In genomic region chr14:75427482-75428229, GRCh38 we compare ENCODE assay signal across 8 cellular contexts. TPM values are rescaled to one million over a fixed set of nuclear protein-coding genes. Genes with fewer than 3 reads are reported as not detected.
DNase-seq lines count a peak whose midpoint lies in the region; ATAC-seq and TF ChIP-seq lines count a peak whose summit lies in the region.

Gene JDP2, plus strand, starts transcription at chr14:75428022. Its CDS starts 9,899 bp downstream, at chr14:75437921.

- peak within 1 kb of the TSS; percentile 92 for H3K27ac ChIP-seq in lower lobe of right lung

- no peaks in the 10 kb centered on the region for H3K9me3 ChIP-seq in lower lobe of right lung

- peaks cover 11% of the 10 kb centered on the region for H3K36me3 ChIP-seq in lower lobe of right lung

- peak within 1 kb of the TSS; percentile 67 for H3K4me3 Mint-ChIP-seq in activated CD8-positive, alpha-beta T cell treated with anti-CD3 and anti-CD28 coated beads, Interleukin-2, amount 10 ng/mL, durations not matched to agents 7 days and 5 days

- DNase-seq in GM10266 (ENCODE audit: extremely low spot score) = peak; percentile 72
- DNase-seq in HFF-Myc (ENCODE audit: extremely low read depth, low read depth) = no peak
- peak; percentile 52 for DNase-seq in NCI-H2196 (lab: John Stamatoyannopoulos, UW; ENCODE audit: unreplicated experiment)
- DNase-seq in activated CD8-positive, alpha-beta T cell treated with anti-CD3 and anti-CD28 coated beads, Interleukin-2, amount 10 ng/mL, durations not matched to agents 7 days and 5 days = peak; percentile 58
- peak; percentile 6 for DNase-seq in effector CD8-positive, alpha-beta T cell (lab: John Stamatoyannopoulos, UW)
- DNase-seq in lower lobe of right lung = peak; percentile 97
- peak; percentile 31 to 34 for DNase-seq in stimulated activated CD4-positive, alpha-beta T cell treated with anti-CD3 and anti-CD28 coated beads, Interleukin-4, amount 100 ng/mL, for 4 hours

- ATAC-seq in activated CD8-positive, alpha-beta T cell treated with anti-CD3 and anti-CD28 coated beads, Interleukin-2, amount 10 ng/mL, durations not matched to agents 7 days and 5 days = peak; percentile 72
- ATAC-seq in lower lobe of right lung = peak; percentile 94 to 96
- no peak for ATAC-seq in GM19328 (IDR thresholded peaks at IDR 0.05; ENCODE audit: unreplicated experiment)

- H3K4me1 Mint-ChIP-seq in activated CD8-positive, alpha-beta T cell treated with anti-CD3 and anti-CD28 coated beads, Interleukin-2, amount 10 ng/mL, durations not matched to agents 7 days and 5 days (ENCODE audit: low read depth) = peaks cover 17% of the 10 kb centered on the region

- POLR2A ChIA-PET in activated CD8-positive, alpha-beta T cell treated with anti-CD3 and anti-CD28 coated beads, Interleukin-2, amount 10 ng/mL, durations not matched to agents 7 days and 5 days (lab: Charles Lee) = no interaction called here

- H3K27me3 ChIP-seq in lower lobe of right lung (ENCODE audit: low read depth) = no peaks in the 10 kb centered on the region

- H3K4me1 ChIP-seq in lower lobe of right lung = peaks cover 46% of the 10 kb centered on the region

- H3K36me3 Mint-ChIP-seq in activated CD8-positive, alpha-beta T cell treated with anti-CD3 and anti-CD28 coated beads, Interleukin-2, amount 10 ng/mL, durations not matched to agents 7 days and 5 days (ENCODE audit: low read depth) = peaks cover 5% of the 10 kb centered on the region

- no peak within 1 kb of the TSS for H3K27ac Mint-ChIP-seq in activated CD8-positive, alpha-beta T cell treated with anti-CD3 and anti-CD28 coated beads, Interleukin-2, amount 10 ng/mL, durations not matched to agents 7 days and 5 days

- no peak for TF ChIP-seq CTCF in GM10266 (IDR thresholded peaks at IDR 0.05; ENCODE audit: control insufficient read depth, insufficient read depth, low read depth, missing control alignments)
- TF ChIP-seq CTCF in HFF-Myc (IDR thresholded peaks at IDR 0.05; ENCODE audit: low read depth, low read length, missing control alignments) = no peak
- peak; percentile 5 for TF ChIP-seq CTCF in lower lobe of right lung (IDR thresholded peaks at IDR 0.05)

- peaks cover 36% of the 10 kb centered on the region for H3K27me3 Mint-ChIP-seq in activated CD8-positive, alpha-beta T cell treated with anti-CD3 and anti-CD28 coated beads, Interleukin-2, amount 10 ng/mL, durations not matched to agents 7 days and 5 days (ENCODE audit: low read depth)

- intact Hi-C loops in lower lobe of right lung (cut with DNase I) = no loop called here

- CTCF ChIA-PET in activated CD8-positive, alpha-beta T cell treated with anti-CD3 and anti-CD28 coated beads, Interleukin-2, amount 10 ng/mL, durations not matched to agents 7 days and 5 days (lab: Charles Lee) = interaction anchor here (0.8 kb wide), 1 partner anchor 119 kb away, joined by 3 read pairs; no protein-coding TSS in a partner anchor

- peak within 1 kb of the TSS; percentile 60 for H3K4me3 ChIP-seq in HFF-Myc (replicated peaks; ENCODE audit: low read depth, low read length)
- peak within 1 kb of the TSS; percentile 69 for H3K4me3 ChIP-seq in lower lobe of right lung

- no peaks in the 10 kb centered on the region for H3K9me3 Mint-ChIP-seq in activated CD8-positive, alpha-beta T cell treated with anti-CD3 and anti-CD28 coated beads, Interleukin-2, amount 10 ng/mL, durations not matched to agents 7 days and 5 days (ENCODE audit: insufficient read depth)

RNA-seq across cellular contexts. Expression of gene JDP2, which starts in this region (rescaled TPM):
- 1 to 10 TPM in 1 of 2 experiments, under 1 TPM in 1; 0.71 to 1.4 TPM for total RNA-seq in activated CD8-positive, alpha-beta T cell treated with anti-CD3 and anti-CD28 coated beads, Interleukin-2, amount 10 ng/mL, durations not matched to agents 7 days and 5 days
- 59.2 TPM for total RNA-seq in lower lobe of right lung

Comparison
In these comparisons a context has a peak if more than half of its experiments do, and no peak if none do; other contexts are left out.
1. RNA of gene JDP2 (total RNA-seq): 59.2 TPM in lower lobe of right lung (single experiment); 0.71 to 1.4 TPM in activated CD8-positive, alpha-beta T cell treated with anti-CD3 and anti-CD28 coated beads, Interleukin-2, amount 10 ng/mL, durations not matched to agents 7 days and 5 days; every median in the first group is over 10 times any median in the second.